Comparison of ENCODE assay signal across 20 cellular contexts in the genomic region with DNA sequence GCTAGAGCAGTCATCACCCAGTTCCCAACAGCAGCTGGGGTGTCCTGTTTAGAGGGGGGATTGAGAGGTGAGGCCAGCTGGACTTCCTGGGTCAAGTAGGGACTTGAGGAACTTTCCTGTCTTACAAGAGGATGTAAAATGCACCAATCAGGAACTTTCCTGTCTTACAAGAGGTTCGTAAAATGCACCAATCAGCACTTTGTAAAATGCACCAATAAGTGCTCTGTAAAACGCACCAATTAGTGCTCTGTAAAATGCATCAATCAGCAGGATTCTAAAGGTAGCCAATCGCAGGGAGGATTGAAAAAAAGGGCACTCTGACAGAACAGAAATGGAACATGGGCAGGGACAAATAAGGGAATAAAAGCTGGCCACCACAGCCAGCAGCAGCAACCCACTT.
"Had no signal": no experiment of that assay in that cellular context is flagged by ENCODE, and none has a peak within 500 bp of the region (broad histone marks: within the 10 kb centered on the region; RNA-seq: fewer than 3 reads in every experiment).

No MANE protein-coding gene starts in this region.

- H3K4me1 Mint-ChIP-seq: nephron; stimulated activated naive B cell treated with anti-CD40 and anti-IgM and Interleukin-4, amounts not matched to agents 10 μg/mL and 1 μg/mL and 100 μg/mL, for 72 hours had no signal

- H3K27ac ChIP-seq: coronary artery, gastrocnemius medialis, neural progenitor cell, parathyroid adenoma, psoas muscle, vagina had no signal

- H3K9me3 ChIP-seq: gastrocnemius medialis, psoas muscle, vagina had no signal

- H3K4me3 Mint-ChIP-seq: effector memory CD8-positive, alpha-beta T cell; memory B cell; nephron; neural progenitor cell; stimulated activated naive B cell treated with anti-CD40 and anti-IgM and Interleukin-4, amounts not matched to agents 10 μg/mL and 1 μg/mL and 100 μg/mL, for 72 hours; stimulated activated naive CD8-positive, alpha-beta T cell treated with anti-CD3 and anti-CD28 coated beads, Interleukin-15, Interleukin-2, amounts not matched to agents 100 ng/mL and 50 ng/mL, for 24 hours had no signal

- H3K27me3 Mint-ChIP-seq: effector memory CD8-positive, alpha-beta T cell; memory B cell; stimulated activated naive B cell treated with anti-CD40 and anti-IgM and Interleukin-4, amounts not matched to agents 10 μg/mL and 1 μg/mL and 100 μg/mL, for 72 hours; stimulated activated naive CD8-positive, alpha-beta T cell treated with anti-CD3 and anti-CD28 coated beads, Interleukin-15, Interleukin-2, amounts not matched to agents 100 ng/mL and 50 ng/mL, for 24 hours had no signal

- DNase-seq: dermis blood vessel endothelial cell; effector memory CD8-positive, alpha-beta T cell; erythroblast; foreskin fibroblast; gastrocnemius medialis; psoas muscle; right cardiac atrium; small intestine; stimulated activated CD4-positive, alpha-beta T cell treated with anti-CD3 and anti-CD28 coated beads, Interleukin-15, amount 100 ng/mL, for 24 hours; stimulated activated CD4-positive, alpha-beta T cell treated with anti-CD3 and anti-CD28 coated beads, Interleukin-2, amount 100 ng/mL, for 48 hours; stimulated activated naive B cell treated with anti-CD40 and anti-IgM and Interleukin-4, amounts not matched to agents 10 μg/mL and 1 μg/mL and 100 μg/mL, for 72 hours had no signal

- H3K4me1 ChIP-seq: neural progenitor cell, parathyroid adenoma, psoas muscle had no signal

- H3K9me3 Mint-ChIP-seq: effector memory CD8-positive, alpha-beta T cell; memory B cell; stimulated activated naive CD8-positive, alpha-beta T cell treated with anti-CD3 and anti-CD28 coated beads, Interleukin-15, Interleukin-2, amounts not matched to agents 100 ng/mL and 50 ng/mL, for 24 hours had no signal

- H3K4me2 ChIP-seq: neural progenitor cell had no signal

- ATAC-seq: effector memory CD8-positive, alpha-beta T cell; gastrocnemius medialis; left lobe of liver; psoas muscle; right cardiac atrium; stimulated activated naive B cell treated with anti-CD40 and anti-IgM and Interleukin-4, amounts not matched to agents 10 μg/mL and 1 μg/mL and 100 μg/mL, for 72 hours had no signal

- H3K27ac Mint-ChIP-seq: nephron; neural progenitor cell; stimulated activated naive CD8-positive, alpha-beta T cell treated with anti-CD3 and anti-CD28 coated beads, Interleukin-15, Interleukin-2, amounts not matched to agents 100 ng/mL and 50 ng/mL, for 24 hours had no signal

- H2AFZ ChIP-seq: neural progenitor cell, parathyroid adenoma had no signal

- H3K36me3 ChIP-seq: gastrocnemius medialis, neural progenitor cell, vagina had no signal

- H3K4me3 ChIP-seq: coronary artery, gastrocnemius medialis, lung, neural progenitor cell, psoas muscle, vagina had no signal

- H3K27me3 ChIP-seq: gastrocnemius medialis, neural progenitor cell, vagina had no signal
